In the genomic region with DNA sequence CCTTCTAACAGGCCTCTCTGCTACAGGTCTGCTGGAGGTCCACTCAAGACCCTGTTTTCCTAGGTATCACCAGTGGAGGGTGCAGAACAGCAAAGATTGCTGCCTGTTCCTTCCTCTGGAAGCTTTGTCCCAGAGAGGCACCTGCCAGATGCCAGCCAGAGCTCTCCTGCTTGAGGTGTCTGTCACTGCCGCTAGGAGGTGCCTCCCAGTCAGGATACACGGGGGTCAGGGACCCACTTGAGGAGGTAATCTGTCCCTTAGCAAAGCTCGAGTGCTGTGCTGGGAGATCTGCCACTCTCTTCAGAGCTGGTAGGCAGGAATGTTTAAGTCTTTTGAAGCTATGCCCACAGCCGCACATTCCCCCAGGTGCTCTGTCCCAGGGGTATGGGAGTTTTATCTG, we compare ENCODE assay signal across 22 cellular contexts.
"Had no signal": no experiment of that assay in that cellular context is flagged by ENCODE, and none has a peak within 500 bp of the region (broad histone marks: within the 10 kb centered on the region; RNA-seq: fewer than 3 reads in every experiment).

No MANE protein-coding gene starts in this region.

- H3K4me2 ChIP-seq: hepatocyte had no signal

- H3K4me1 ChIP-seq: colonic mucosa, foreskin keratinocyte, left lung, lower lobe of right lung had no signal

- DNase-seq: colonic mucosa; cortex of kidney; effector CD8-positive, alpha-beta T cell; effector memory CD8-positive, alpha-beta T cell; foreskin keratinocyte; heart left ventricle; hypothalamus; left cardiac atrium; left ventricle myocardium superior; lower lobe of right lung; mesenchymal stem cell; midbrain; naive thymus-derived CD4-positive, alpha-beta T cell had no signal

- ATAC-seq: effector memory CD8-positive, alpha-beta T cell; foreskin keratinocyte; gastroesophageal sphincter; heart left ventricle; left cardiac atrium; left lung; left ventricle myocardium superior; lower lobe of right lung; naive thymus-derived CD4-positive, alpha-beta T cell had no signal

- FAIRE-seq: endothelial cell of umbilical vein, frontal cortex, islet of Langerhans, keratinocyte had no signal

- H3K27ac ChIP-seq: colonic mucosa, esophagus muscularis mucosa, foreskin keratinocyte, gastroesophageal sphincter, heart left ventricle, hepatocyte, left lung, lower lobe of right lung had no signal

- H3K9me3 ChIP-seq: colonic mucosa, esophagus muscularis mucosa, gastroesophageal sphincter, heart left ventricle, left lung, lower lobe of right lung had no signal

- H3K27ac Mint-ChIP-seq: dendritic cell treated with granulocyte-macrophage colony-stimulating factor and Interleukin-4, amounts not matched to agents 40 ng/mL and 50 ng/mL, for 4 days; effector memory CD8-positive, alpha-beta T cell; naive thymus-derived CD4-positive, alpha-beta T cell had no signal

- H3K36me3 ChIP-seq: colonic mucosa had no signal

- H3K27me3 ChIP-seq: colonic mucosa, esophagus muscularis mucosa, foreskin keratinocyte, gastroesophageal sphincter, heart left ventricle, hepatocyte, left lung had no signal

- H2AFZ ChIP-seq: hepatocyte had no signal

- H3K4me3 ChIP-seq: colonic mucosa, esophagus muscularis mucosa, gastroesophageal sphincter, heart left ventricle, hepatocyte, left lung, lower lobe of right lung had no signal

- H3K4me3 Mint-ChIP-seq: dendritic cell treated with granulocyte-macrophage colony-stimulating factor and Interleukin-4, amounts not matched to agents 40 ng/mL and 50 ng/mL, for 4 days; effector memory CD8-positive, alpha-beta T cell; naive thymus-derived CD4-positive, alpha-beta T cell had no signal

- H3K27me3 Mint-ChIP-seq: dendritic cell treated with granulocyte-macrophage colony-stimulating factor and Interleukin-4, amounts not matched to agents 40 ng/mL and 50 ng/mL, for 4 days; effector memory CD8-positive, alpha-beta T cell; naive thymus-derived CD4-positive, alpha-beta T cell had no signal
